23 cellular contexts compared by ENCODE assay signal in genomic region chr3:175392653-175393052, GRCh38.
A peak's percentile ranks its signal among the peaks of the same experiment; 100 is the strongest.
DNase-seq lines count a peak whose midpoint lies in the region; ATAC-seq and TF ChIP-seq lines count a peak whose summit lies in the region.
"Had no signal": no experiment of that assay in that cellular context is flagged by ENCODE, and none has a peak within 500 bp of the region (broad histone marks: within the 10 kb centered on the region; RNA-seq: fewer than 3 reads in every experiment).

No MANE protein-coding gene starts in this region.

- intact Hi-C loops in esophagus squamous epithelium (cut with DNase I) = no loop called here

- no peak overlapping the region for H3K4me3 Mint-ChIP-seq in type B pancreatic cell
- H3K4me3 Mint-ChIP-seq: activated CD4-positive, alpha-beta memory T cell treated with anti-CD3 and anti-CD28 coated beads for 36 hours; CD8-positive, alpha-beta T cell; natural killer cell; stimulated activated effector memory CD8-positive, alpha-beta T cell treated with anti-CD3 and anti-CD28 coated beads, Interleukin-12 subunit alpha, Interleukin-12 subunit beta, amount 100 ng/mL, for 72 hours had no signal

- no peak for ATAC-seq in GM21619 (IDR thresholded peaks at IDR 0.05; ENCODE audit: unreplicated experiment)
- ATAC-seq: CD8-positive, alpha-beta T cell; gastrocnemius medialis; natural killer cell; pancreas; right lobe of liver; stimulated activated effector memory CD8-positive, alpha-beta T cell treated with anti-CD3 and anti-CD28 coated beads, Interleukin-12 subunit alpha, Interleukin-12 subunit beta, amount 100 ng/mL, for 72 hours had no signal

- no peak for TF ChIP-seq CTCF in astrocyte of the spinal cord (IDR thresholded peaks at IDR 0.05; ENCODE audit: low read depth, low read length)
- no peak for TF ChIP-seq CTCF in esophagus squamous epithelium (IDR thresholded peaks at IDR 0.05)
- TF ChIP-seq CTCF in type B pancreatic cell (conservative IDR thresholded peaks at IDR 0.05) = no peak

- H3F3A ChIP-seq in GM23248 (ENCODE audit: insufficient read depth) = 0 out of 2 replicates have a peak, but pooled peaks cover 1% of the 10 kb centered on the region

- H3K4me3 ChIP-seq in astrocyte of the spinal cord (ENCODE audit: low read depth, low read length) (no peak overlapping the region), esophagus squamous epithelium (no peak overlapping the region), GM23248 (no peak overlapping the region)
- H3K4me3 ChIP-seq: cardiac muscle cell, gastrocnemius medialis, pancreas, Peyer's patch, right lobe of liver had no signal

- H3K27me3 Mint-ChIP-seq in type B pancreatic cell = no peaks in the 10 kb centered on the region
- H3K27me3 Mint-ChIP-seq: activated CD4-positive, alpha-beta memory T cell treated with anti-CD3 and anti-CD28 coated beads for 36 hours had no signal

- in situ Hi-C loops in astrocyte of the spinal cord (cut with HindIII; ENCODE audit: low sequenced_read_pairs) (no loop called here), GM23248 (cut with MboI) (no loop called here)

- H3K4me2 ChIP-seq in GM23248 (ENCODE audit: unreplicated experiment) = no peak overlapping the region

- no peaks in the 10 kb centered on the region for H4K20me1 ChIP-seq in GM23248 (ENCODE audit: insufficient read depth)

- no peak overlapping the region for H3K27ac ChIP-seq in esophagus squamous epithelium
- no peak overlapping the region for H3K27ac ChIP-seq in GM23248
- H3K27ac ChIP-seq: cardiac muscle cell, gastrocnemius medialis, pancreas, Peyer's patch, right lobe of liver had no signal

- no peaks in the 10 kb centered on the region for H3K27me3 ChIP-seq in esophagus squamous epithelium
- H3K27me3 ChIP-seq in GM23248 (replicated peaks; ENCODE audit: insufficient read depth) = no peaks in the 10 kb centered on the region
- H3K27me3 ChIP-seq: cardiac muscle cell, gastrocnemius medialis, pancreas, Peyer's patch, right lobe of liver had no signal

- H3K9me3 Mint-ChIP-seq in type B pancreatic cell = no peaks in the 10 kb centered on the region

- H3K9ac ChIP-seq in GM23248 = no peak overlapping the region

- DNase-seq in Daoy (ENCODE audit: low read depth) (peak; percentile 28), LHCN-M2 (ENCODE audit: low read depth) (peak; percentile 74), astrocyte of the spinal cord (ENCODE audit: low read depth, low spot score) (peak; percentile 64), myocyte (ENCODE audit: low read depth) (peak; percentile 75), esophagus squamous epithelium (lab: John Stamatoyannopoulos, UW) (no peak), GM23248 (no peak), type B pancreatic cell (ENCODE audit: extremely low spot score, unreplicated experiment) (no peak)
- DNase-seq: activated CD4-positive, alpha-beta memory T cell treated with anti-CD3 and anti-CD28 coated beads for 36 hours; activated CD4-positive, CD25-positive, alpha-beta regulatory T cell; activated gamma-delta T cell; CD8-positive, alpha-beta T cell; DMS153; gastrocnemius medialis; kidney glomerular epithelial cell; natural killer cell; NCI-H1436; NCI-H82; pancreas; Peyer's patch; right lobe of liver had no signal

- no peaks in the 10 kb centered on the region for H3K36me3 ChIP-seq in esophagus squamous epithelium
- H3K36me3 ChIP-seq in GM23248 (ENCODE audit: low read depth) = no peaks in the 10 kb centered on the region
- H3K36me3 ChIP-seq: cardiac muscle cell, gastrocnemius medialis, pancreas, Peyer's patch, right lobe of liver had no signal

- H3K79me2 ChIP-seq in GM23248 (ENCODE audit: insufficient read depth) = no peaks in the 10 kb centered on the region

- no peak overlapping the region for H3K27ac Mint-ChIP-seq in type B pancreatic cell
- H3K27ac Mint-ChIP-seq: activated CD4-positive, alpha-beta memory T cell treated with anti-CD3 and anti-CD28 coated beads for 36 hours; CD8-positive, alpha-beta T cell; natural killer cell; stimulated activated effector memory CD8-positive, alpha-beta T cell treated with anti-CD3 and anti-CD28 coated beads, Interleukin-12 subunit alpha, Interleukin-12 subunit beta, amount 100 ng/mL, for 72 hours had no signal

- peaks cover 16% of the 10 kb centered on the region for H3K4me1 Mint-ChIP-seq in type B pancreatic cell (ENCODE audit: unreplicated experiment)
- H3K4me1 Mint-ChIP-seq: natural killer cell; stimulated activated effector memory CD8-positive, alpha-beta T cell treated with anti-CD3 and anti-CD28 coated beads, Interleukin-12 subunit alpha, Interleukin-12 subunit beta, amount 100 ng/mL, for 72 hours had no signal

- H3K9me3 ChIP-seq in esophagus squamous epithelium (no peaks in the 10 kb centered on the region), GM23248 (ENCODE audit: low read depth) (no peaks in the 10 kb centered on the region)
- H3K9me3 ChIP-seq: gastrocnemius medialis, pancreas, Peyer's patch, right lobe of liver had no signal

- H3K9me2 ChIP-seq in GM23248 (ENCODE audit: insufficient read depth) = no peaks in the 10 kb centered on the region

- no peak overlapping the region for H2AFZ ChIP-seq in GM23248

- WGBS in esophagus squamous epithelium, 2 donors = 87 to 95% methylated on average over 4 of the region's 4 CpGs
- WGBS in GM23248 (ENCODE audit: low coverage in 1 of 2, low lambda C conversion rate in 2 of 2, missing lambda C conversion rate in 2 of 2), 2 experiments = 71 to 75% methylated on average over 4 of the region's 4 CpGs

- no peaks in the 10 kb centered on the region for H3K4me1 ChIP-seq in esophagus squamous epithelium
- peaks cover 5% of the 10 kb centered on the region; the same call in 1 of the 2 replicates for H3K4me1 ChIP-seq in GM23248 (ENCODE audit: insufficient read depth)
- H3K4me1 ChIP-seq: gastrocnemius medialis, pancreas, Peyer's patch, right lobe of liver had no signal

- H3K36me3 Mint-ChIP-seq in type B pancreatic cell = peaks cover 3% of the 10 kb centered on the region
- H3K36me3 Mint-ChIP-seq: activated CD4-positive, alpha-beta memory T cell treated with anti-CD3 and anti-CD28 coated beads for 36 hours; CD8-positive, alpha-beta T cell; natural killer cell; stimulated activated effector memory CD8-positive, alpha-beta T cell treated with anti-CD3 and anti-CD28 coated beads, Interleukin-12 subunit alpha, Interleukin-12 subunit beta, amount 100 ng/mL, for 72 hours had no signal

- no peak for TF ChIP-seq POLR2A in esophagus squamous epithelium (IDR thresholded peaks at IDR 0.05)

Comparison
In these comparisons a context has a peak if more than half of its experiments do, and no peak if none do; other contexts are left out.
1. DNase-seq: peak in Daoy (single experiment), LHCN-M2 (single experiment), astrocyte of the spinal cord (single experiment) and myocyte (single experiment); none in esophagus squamous epithelium (single experiment), GM23248 (single experiment) and type B pancreatic cell (single experiment).